12 cellular contexts compared by ENCODE assay signal in the genomic region with DNA sequence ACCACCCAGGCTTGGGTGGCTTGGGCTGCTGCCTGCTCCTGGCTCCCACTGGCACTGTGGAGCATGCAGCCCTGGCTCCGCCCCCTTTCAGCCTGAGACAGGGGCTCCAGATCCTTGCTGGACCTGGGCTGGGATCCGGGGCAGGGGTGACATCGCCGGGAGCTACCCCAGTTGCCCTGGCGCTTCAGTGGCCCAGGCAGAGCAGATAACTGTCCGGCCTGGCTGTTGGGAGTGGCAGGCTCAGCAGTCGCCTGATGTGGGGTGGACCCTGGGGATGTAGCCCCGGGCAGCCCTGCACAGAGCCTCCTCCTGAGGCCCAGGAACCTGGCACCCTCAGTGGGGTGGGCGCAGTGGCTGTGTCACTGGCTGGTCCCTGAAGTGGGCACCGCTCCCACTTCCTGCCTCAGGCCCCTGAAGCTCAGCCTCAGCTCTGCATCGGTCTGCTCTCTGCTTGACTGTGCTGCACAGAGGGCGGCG. TPM values are rescaled to one million over a fixed set of nuclear protein-coding genes. Genes with fewer than 3 reads are reported as not detected.
A peak's percentile ranks its signal among the peaks of the same experiment; 100 is the strongest.
DNase-seq lines count a peak whose midpoint lies in the region; ATAC-seq and TF ChIP-seq lines count a peak whose summit lies in the region.
"Had no signal": no experiment of that assay in that cellular context is flagged by ENCODE, and none has a peak within 500 bp of the region (broad histone marks: within the 10 kb centered on the region; RNA-seq: fewer than 3 reads in every experiment).

No MANE protein-coding gene starts in this region.

- CTCF ChIA-PET in CD4-positive, alpha-beta T cell (lab: Charles Lee), result no interaction called here

- intact Hi-C loops in CD4-positive, alpha-beta T cell (cut with DNase I, micrococcal nuclease), result no loop called here

- no peak for DNase-seq in CD4-positive, alpha-beta T cell
- DNase-seq in glutamatergic neuron, result peak; percentile 44
- no peak for DNase-seq in NCI-H1436 treated with DMSO at 0.1 percent for 48 hours (lab: John Stamatoyannopoulos, UW)
- no peak for DNase-seq in iPS-NIHi7 (ENCODE audit: extremely low spot score)
- no peak for DNase-seq in cortex of kidney (lab: John Stamatoyannopoulos, UW)
- DNase-seq in AML-193 (lab: John Stamatoyannopoulos, UW), result no peak
- DNase-seq: activated T-cell treated with anti-CD3 and anti-CD28 coated beads, Interleukin-2, amount 50 U/mL, for 48 hours; Kasumi-1; NCI-H526 had no signal

- peak overlapping the region; percentile 77 for H3K27ac Mint-ChIP-seq in CD4-positive, alpha-beta T cell
- H3K27ac Mint-ChIP-seq in glutamatergic neuron (ENCODE audit: unreplicated experiment), result peak overlapping the region; percentile 67

- peaks cover 43% of the 10 kb centered on the region for H3K36me3 Mint-ChIP-seq in CD4-positive, alpha-beta T cell (ENCODE audit: low read depth)
- H3K36me3 Mint-ChIP-seq in glutamatergic neuron (ENCODE audit: unreplicated experiment), result no peaks in the 10 kb centered on the region

- H3K27ac ChIP-seq in CD4-positive, alpha-beta T cell (ENCODE audit: low read depth, low read length), result no peak overlapping the region

- POLR2A ChIA-PET in CD4-positive, alpha-beta T cell (lab: Charles Lee), result no interaction called here

- ATAC-seq in CD4-positive, alpha-beta T cell (ENCODE audit: poor library complexity), result no peak
- peak; percentile 37 for ATAC-seq in GM21381 (IDR thresholded peaks at IDR 0.05; ENCODE audit: unreplicated experiment)
- peak; percentile 31 for ATAC-seq in HG03342 (IDR thresholded peaks at IDR 0.05; ENCODE audit: unreplicated experiment)

- TF ChIP-seq CTCF in CD4-positive, alpha-beta T cell (IDR thresholded peaks at IDR 0.05), result no peak
- no peak for TF ChIP-seq CTCF in glutamatergic neuron (IDR thresholded peaks at IDR 0.05; ENCODE audit: partially characterized antibody, unreplicated experiment)

- H3K9me3 ChIP-seq in CD4-positive, alpha-beta T cell (ENCODE audit: control insufficient read depth, low read length), result no peaks in the 10 kb centered on the region

- no peaks in the 10 kb centered on the region for H3K27me3 Mint-ChIP-seq in CD4-positive, alpha-beta T cell
- peaks cover 1% of the 10 kb centered on the region for H3K27me3 Mint-ChIP-seq in glutamatergic neuron (ENCODE audit: unreplicated experiment)
- H3K27me3 Mint-ChIP-seq: central memory CD8-positive, alpha-beta T cell had no signal

- no peaks in the 10 kb centered on the region for H3K27me3 ChIP-seq in CD4-positive, alpha-beta T cell (ENCODE audit: control insufficient read depth, insufficient read depth, low read length)

- no peak overlapping the region for H3K4me3 Mint-ChIP-seq in CD4-positive, alpha-beta T cell
- H3K4me3 Mint-ChIP-seq in glutamatergic neuron (ENCODE audit: unreplicated experiment), result no peak overlapping the region
- H3K4me3 Mint-ChIP-seq: central memory CD8-positive, alpha-beta T cell had no signal

- no peaks in the 10 kb centered on the region for H3K9me3 Mint-ChIP-seq in CD4-positive, alpha-beta T cell
- peaks cover 3% of the 10 kb centered on the region for H3K9me3 Mint-ChIP-seq in glutamatergic neuron (ENCODE audit: unreplicated experiment)
- H3K9me3 Mint-ChIP-seq: central memory CD8-positive, alpha-beta T cell had no signal

- peaks cover 50% of the 10 kb centered on the region for H3K4me1 Mint-ChIP-seq in CD4-positive, alpha-beta T cell (ENCODE audit: low read depth)
- H3K4me1 Mint-ChIP-seq in glutamatergic neuron (ENCODE audit: low read depth, unreplicated experiment), result peaks cover 34% of the 10 kb centered on the region

RNA-seq across cellular contexts. Expression of gene FUT8, which starts 57.9 kb away (rescaled TPM):
- 10 to 100 TPM; 31.3 to 39.1 TPM for total RNA-seq in CD4-positive, alpha-beta T cell
- total RNA-seq in glutamatergic neuron (ENCODE audit: unreplicated experiment), result 56.6 TPM
